In the genomic region with DNA sequence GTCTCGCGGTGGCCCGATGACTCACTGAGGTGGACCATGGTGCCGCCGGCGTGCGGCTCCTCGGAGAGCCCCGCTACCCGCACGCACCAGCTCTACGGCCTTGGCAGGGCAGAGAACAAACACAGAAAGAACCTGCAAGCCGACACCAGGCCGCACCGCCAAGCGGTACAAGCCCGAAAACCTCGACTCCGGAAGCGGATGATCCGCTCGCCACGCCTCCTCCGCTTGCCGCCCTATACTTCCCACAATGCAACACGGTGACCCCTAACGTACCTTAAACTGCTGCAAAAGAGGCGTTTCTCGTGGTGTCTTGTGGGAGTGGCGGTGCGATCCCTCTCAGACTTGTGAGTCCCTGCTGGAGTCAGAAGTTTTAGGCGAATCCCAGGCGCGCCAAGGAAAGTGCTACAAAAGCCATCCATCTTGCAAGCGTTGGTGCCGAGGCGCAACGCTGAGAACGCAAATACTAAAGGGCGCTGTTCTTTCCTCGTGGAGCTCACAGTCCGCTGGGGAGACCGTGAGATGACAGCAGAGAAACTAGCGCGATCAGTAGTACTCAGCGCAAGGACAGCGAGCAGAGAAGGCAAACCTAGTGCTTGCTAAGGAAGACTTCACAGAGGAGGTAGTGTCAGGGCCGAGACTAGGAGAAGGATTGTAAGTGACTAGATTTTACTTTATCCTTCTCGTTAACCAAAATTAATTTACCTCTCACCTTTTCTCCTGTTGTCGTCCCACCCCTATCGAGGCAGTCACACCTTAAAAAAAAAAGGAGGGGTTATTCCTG, we compare ENCODE assay signal across 8 cellular contexts. TPM values are rescaled to one million over a fixed set of nuclear protein-coding genes. Genes with fewer than 3 reads are reported as not detected.
DNase-seq lines count a peak whose midpoint lies in the region; ATAC-seq and TF ChIP-seq lines count a peak whose summit lies in the region.

A gene (minus strand): TSS at position 200 of the 781 bp plus-strand sequence. CDS start 162 bp downstream, at position 38.

- H3K36me3 ChIP-seq in liver (ENCODE audit: control insufficient read depth in 4 of 4, insufficient read depth in 3 of 4, low read depth in 1 of 4, low read length in 3 of 4): peaks cover 3 to 7% (median 5%) of the 10 kb centered on the region in 4 donors

- peak; percentile 77 for ATAC-seq in GM19395 (IDR thresholded peaks at IDR 0.05; ENCODE audit: unreplicated experiment)
- peak; percentile 67 for ATAC-seq in HG03571 (IDR thresholded peaks at IDR 0.05; ENCODE audit: unreplicated experiment)

- peaks cover 6 to 30% (median 26%) of the 10 kb centered on the region in 4 donors for H3K4me1 ChIP-seq in liver (ENCODE audit: control insufficient read depth in 4 of 4, insufficient read depth in 4 of 4, low read length in 3 of 4)

- peak within 1 kb of the TSS; percentile 95 for H3K27ac ChIP-seq in C4-2B
- H3K27ac ChIP-seq in dorsolateral prefrontal cortex: peak within 1 kb of the TSS; percentile 35 to 97 (median 91)
- peak within 1 kb of the TSS; percentile 67 to 90 for H3K27ac ChIP-seq in liver (ENCODE audit: low read depth in 1 of 2, low read length in 2 of 2)

- no peaks in the 10 kb centered on the region for H3K9me3 ChIP-seq in liver (ENCODE audit: control insufficient read depth in 4 of 4, low read length in 3 of 4)

- TF ChIP-seq CTCF in C4-2B (conservative IDR thresholded peaks at IDR 0.05) (peak; percentile 19; the same call in 1 of the 2 replicates), dorsolateral prefrontal cortex (IDR thresholded peaks at IDR 0.05 in 54 of 56, conservative IDR thresholded peaks at IDR 0.05 in 2 of 56; ENCODE audit: low read depth in 1 of 56, partially characterized antibody in 56 of 56) (peak in 45 of 56 donors; percentile 13 to 60 (median 34)), liver (IDR thresholded peaks at IDR 0.05; ENCODE audit: low read depth, low read length, missing input control) (no peak)

- peak within 1 kb of the TSS; percentile 95 to 99 for H3K9ac ChIP-seq in liver (ENCODE audit: low read depth in 1 of 2, low read length in 2 of 2)

- TF ChIP-seq RAD21 in liver (IDR thresholded peaks at IDR 0.05): peak; percentile 29 to 55

- H3K27me3 ChIP-seq in dorsolateral prefrontal cortex: no peaks in the 10 kb centered on the region
- H3K27me3 ChIP-seq in liver (ENCODE audit: control insufficient read depth in 4 of 4, insufficient read depth in 4 of 4, low read length in 3 of 4): no peaks in the 10 kb centered on the region

- WGBS in liver: under 1% methylated on average over 51 of the region's 51 CpGs

- intact Hi-C loops in dorsolateral prefrontal cortex (cut with DNase I): loop anchor here (5.0 to 10.0 kb wide), 4 partner anchors 105 to 242 kb away; a partner anchor contains a TSS

- peak; percentile 96 for DNase-seq in NCI-H82 (lab: John Stamatoyannopoulos, UW)
- peak; percentile 92 to 94 for DNase-seq in activated CD4-positive, alpha-beta T cell treated with anti-CD3 and anti-CD28 coated beads, Interleukin-2, amount 50 U/mL, for 48 hours
- peak; percentile 83 to 98 (median 94) for DNase-seq in dorsolateral prefrontal cortex
- peak; percentile 94 for DNase-seq in stimulated activated CD4-positive, alpha-beta T cell treated with anti-CD3 and anti-CD28 coated beads, Interleukin-4, amount 100 ng/mL, for 24 hours

- H3K4me3 ChIP-seq in dorsolateral prefrontal cortex (peak within 1 kb of the TSS; percentile 62 to 98 (median 91)), liver (ENCODE audit: low read depth in 1 of 3, low read length in 3 of 3) (peak within 1 kb of the TSS; percentile 83 to 97 (median 94))

TF ChIP-seq in liver, 16 proteins besides CTCF, POLR2A, EP300 and RAD21:
- TF ChIP-seq FOXA2 (IDR thresholded peaks at IDR 0.05) (peak; percentile 46), EGR1 (IDR thresholded peaks at IDR 0.05; ENCODE audit: low read depth in 2 of 2) (no peak), GABPA (IDR thresholded peaks at IDR 0.05 in 1 of 2, conservative IDR thresholded peaks at IDR 0.05 in 1 of 2) (peak; percentile 49 to 94), FOXA1 (IDR thresholded peaks at IDR 0.05) (peak; percentile 60), SP1 (IDR thresholded peaks at IDR 0.05) (peak; percentile 82), HNF4G (IDR thresholded peaks at IDR 0.05) (peak; percentile 3), NR2F2 (IDR thresholded peaks at IDR 0.05) (peak; percentile 89), HNF4A (conservative IDR thresholded peaks at IDR 0.05) (peak; percentile 59 to 81), TAF1 (conservative IDR thresholded peaks at IDR 0.05) (peak; percentile 69), JUND (IDR thresholded peaks at IDR 0.05) (peak; percentile 69 to 77), YY1 (IDR thresholded peaks at IDR 0.05) (peak; percentile 95), RXRA (IDR thresholded peaks at IDR 0.05) (peak; percentile 86 to 88)
- TF ChIP-seq, protein P1, sequence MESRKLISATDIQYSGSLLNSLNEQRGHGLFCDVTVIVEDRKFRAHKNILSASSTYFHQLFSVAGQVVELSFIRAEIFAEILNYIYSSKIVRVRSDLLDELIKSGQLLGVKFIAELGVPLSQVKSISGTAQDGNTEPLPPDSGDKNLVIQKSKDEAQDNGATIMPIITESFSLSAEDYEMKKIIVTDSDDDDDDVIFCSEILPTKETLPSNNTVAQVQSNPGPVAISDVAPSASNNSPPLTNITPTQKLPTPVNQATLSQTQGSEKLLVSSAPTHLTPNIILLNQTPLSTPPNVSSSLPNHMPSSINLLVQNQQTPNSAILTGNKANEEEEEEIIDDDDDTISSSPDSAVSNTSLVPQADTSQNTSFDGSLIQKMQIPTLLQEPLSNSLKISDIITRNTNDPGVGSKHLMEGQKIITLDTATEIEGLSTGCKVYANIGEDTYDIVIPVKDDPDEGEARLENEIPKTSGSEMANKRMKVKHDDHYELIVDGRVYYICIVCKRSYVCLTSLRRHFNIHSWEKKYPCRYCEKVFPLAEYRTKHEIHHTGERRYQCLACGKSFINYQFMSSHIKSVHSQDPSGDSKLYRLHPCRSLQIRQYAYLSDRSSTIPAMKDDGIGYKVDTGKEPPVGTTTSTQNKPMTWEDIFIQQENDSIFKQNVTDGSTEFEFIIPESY (IDR thresholded peaks at IDR 0.05): peak; percentile 97
- TF ChIP-seq, protein P2, sequence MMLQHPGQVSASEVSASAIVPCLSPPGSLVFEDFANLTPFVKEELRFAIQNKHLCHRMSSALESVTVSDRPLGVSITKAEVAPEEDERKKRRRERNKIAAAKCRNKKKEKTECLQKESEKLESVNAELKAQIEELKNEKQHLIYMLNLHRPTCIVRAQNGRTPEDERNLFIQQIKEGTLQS (IDR thresholded peaks at IDR 0.05): no peak
- TF ChIP-seq, protein P3, sequence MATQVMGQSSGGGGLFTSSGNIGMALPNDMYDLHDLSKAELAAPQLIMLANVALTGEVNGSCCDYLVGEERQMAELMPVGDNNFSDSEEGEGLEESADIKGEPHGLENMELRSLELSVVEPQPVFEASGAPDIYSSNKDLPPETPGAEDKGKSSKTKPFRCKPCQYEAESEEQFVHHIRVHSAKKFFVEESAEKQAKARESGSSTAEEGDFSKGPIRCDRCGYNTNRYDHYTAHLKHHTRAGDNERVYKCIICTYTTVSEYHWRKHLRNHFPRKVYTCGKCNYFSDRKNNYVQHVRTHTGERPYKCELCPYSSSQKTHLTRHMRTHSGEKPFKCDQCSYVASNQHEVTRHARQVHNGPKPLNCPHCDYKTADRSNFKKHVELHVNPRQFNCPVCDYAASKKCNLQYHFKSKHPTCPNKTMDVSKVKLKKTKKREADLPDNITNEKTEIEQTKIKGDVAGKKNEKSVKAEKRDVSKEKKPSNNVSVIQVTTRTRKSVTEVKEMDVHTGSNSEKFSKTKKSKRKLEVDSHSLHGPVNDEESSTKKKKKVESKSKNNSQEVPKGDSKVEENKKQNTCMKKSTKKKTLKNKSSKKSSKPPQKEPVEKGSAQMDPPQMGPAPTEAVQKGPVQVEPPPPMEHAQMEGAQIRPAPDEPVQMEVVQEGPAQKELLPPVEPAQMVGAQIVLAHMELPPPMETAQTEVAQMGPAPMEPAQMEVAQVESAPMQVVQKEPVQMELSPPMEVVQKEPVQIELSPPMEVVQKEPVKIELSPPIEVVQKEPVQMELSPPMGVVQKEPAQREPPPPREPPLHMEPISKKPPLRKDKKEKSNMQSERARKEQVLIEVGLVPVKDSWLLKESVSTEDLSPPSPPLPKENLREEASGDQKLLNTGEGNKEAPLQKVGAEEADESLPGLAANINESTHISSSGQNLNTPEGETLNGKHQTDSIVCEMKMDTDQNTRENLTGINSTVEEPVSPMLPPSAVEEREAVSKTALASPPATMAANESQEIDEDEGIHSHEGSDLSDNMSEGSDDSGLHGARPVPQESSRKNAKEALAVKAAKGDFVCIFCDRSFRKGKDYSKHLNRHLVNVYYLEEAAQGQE (IDR thresholded peaks at IDR 0.05): peak; percentile 88
- TF ChIP-seq, protein P4, sequence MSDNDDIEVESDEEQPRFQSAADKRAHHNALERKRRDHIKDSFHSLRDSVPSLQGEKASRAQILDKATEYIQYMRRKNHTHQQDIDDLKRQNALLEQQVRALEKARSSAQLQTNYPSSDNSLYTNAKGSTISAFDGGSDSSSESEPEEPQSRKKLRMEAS (IDR thresholded peaks at IDR 0.05): peak; percentile 98
TF ChIP-seq in liver: peak in this region for 14.

RNA-seq across cellular contexts. Expression of the gene that starts here (rescaled TPM):
- total RNA-seq in dorsolateral prefrontal cortex (10 to 100 TPM; 44.5 to 85.9 (median 58.6) TPM), liver (10 to 100 TPM; 34.2 to 39.5 TPM)
- 10 to 100 TPM; 57.2 to 87.5 TPM for polyA plus RNA-seq in liver

Comparison
In these comparisons a context has a peak if more than half of its experiments do, and no peak if none do; other contexts are left out.
1. Peak in every context shown above with its lines: DNase-seq, ATAC-seq, H3K4me3 ChIP-seq and H3K27ac ChIP-seq.